In the genomic region with DNA sequence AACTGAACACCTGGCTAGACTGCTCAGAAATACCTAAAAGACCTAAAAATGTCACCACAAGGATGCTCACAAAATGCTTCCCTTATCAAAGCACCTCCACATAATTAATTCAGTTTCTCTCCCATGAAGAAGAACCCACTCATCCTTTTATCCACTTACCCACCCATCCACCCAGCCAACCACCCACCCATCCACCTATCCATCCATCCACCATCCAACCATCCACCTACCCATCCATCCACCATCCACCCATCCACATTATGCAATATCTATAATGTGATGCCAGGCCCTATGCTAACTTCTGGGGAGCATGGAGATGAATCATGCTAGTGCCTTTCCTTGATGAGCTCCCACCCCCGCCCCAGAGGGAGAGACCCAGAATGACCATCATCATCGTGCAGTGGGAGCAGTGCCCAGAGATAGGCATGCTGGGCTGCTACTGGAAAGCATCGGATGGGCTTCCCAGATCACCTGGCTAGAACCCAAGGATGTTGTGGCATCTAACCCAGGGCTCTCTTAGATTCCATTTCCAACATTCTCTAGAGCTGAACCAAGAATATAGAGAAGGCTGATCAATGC, we compare ENCODE assay signal across 24 cellular contexts.
A peak's percentile ranks its signal among the peaks of the same experiment; 100 is the strongest.
DNase-seq lines count a peak whose midpoint lies in the region; ATAC-seq, FAIRE-seq and TF ChIP-seq lines count a peak whose summit lies in the region.
"Had no signal": no experiment of that assay in that cellular context is flagged by ENCODE, and none has a peak within 500 bp of the region (broad histone marks: within the 10 kb centered on the region; RNA-seq: fewer than 3 reads in every experiment).

No MANE protein-coding gene starts in this region.

- H3K9me3 ChIP-seq in BLaER1 (no peaks in the 10 kb centered on the region), MG63 (no peaks in the 10 kb centered on the region)

- no peak for TF ChIP-seq CTCF in bronchial epithelial cell (IDR thresholded peaks at IDR 0.05; ENCODE audit: insufficient read depth, low read length, severe bottlenecking)
- no peak for TF ChIP-seq CTCF in nephron (IDR thresholded peaks at IDR 0.05; ENCODE audit: unreplicated experiment in 3 of 3)

- DNase-seq in MG63 = peak; percentile 16
- DNase-seq in bronchial epithelial cell (ENCODE audit: low read depth) = no peak
- no peak for DNase-seq in DMS153 (lab: John Stamatoyannopoulos, UW)
- no peak for DNase-seq in GF-D8 (lab: John Stamatoyannopoulos, UW)
- DNase-seq: 8988T; C1 segment of cervical spinal cord; Calu3; CD8-positive, alpha-beta T cell; GDM1; HCEC 1CT; MV-4-11; NCI-H1694 treated with DMSO at 0.1 percent for 48 hours; NCI-H2081 treated with DMSO at 0.1 percent for 48 hours; NCI-H510A; PC-9; SHP77 treated with DMSO at 0.1 percent for 48 hours had no signal

- peaks cover 26% of the 10 kb centered on the region for H3K36me3 Mint-ChIP-seq in nephron (ENCODE audit: low read depth)
- H3K36me3 Mint-ChIP-seq: CD8-positive, alpha-beta T cell had no signal

- H3K4me1 Mint-ChIP-seq in nephron = peaks cover 70% of the 10 kb centered on the region

- peak; percentile 50 for FAIRE-seq in bronchial epithelial cell (lab: Jason Lieb, UNC)
- FAIRE-seq: GM19239, HTR-8/SVneo had no signal

- H3K4me3 ChIP-seq in BLaER1 = no peak overlapping the region
- no peak overlapping the region for H3K4me3 ChIP-seq in MG63
- H3K4me3 ChIP-seq in bronchial epithelial cell (ENCODE audit: low read depth, low read length) = no peak overlapping the region
- H3K4me3 ChIP-seq: PC-9, SK-N-MC had no signal

- peak overlapping the region in 2 of 3 experiments; percentile 63 to 71 for H3K27ac Mint-ChIP-seq in nephron
- H3K27ac Mint-ChIP-seq: CD8-positive, alpha-beta T cell had no signal

- H3K4me1 ChIP-seq in BLaER1 = peaks cover 7% of the 10 kb centered on the region

- H3K9ac ChIP-seq in BLaER1 = no peak overlapping the region

- ATAC-seq in GM21423 (IDR thresholded peaks at IDR 0.05; ENCODE audit: unreplicated experiment) (no peak), HG03175 (IDR thresholded peaks at IDR 0.05; ENCODE audit: unreplicated experiment) (no peak)
- ATAC-seq: CD8-positive, alpha-beta T cell had no signal

- H4K20me1 ChIP-seq in BLaER1 = no peaks in the 10 kb centered on the region

- H3K27me3 ChIP-seq in BLaER1 = no peaks in the 10 kb centered on the region
- no peaks in the 10 kb centered on the region for H3K27me3 ChIP-seq in MG63
- H3K27me3 ChIP-seq in bronchial epithelial cell (ENCODE audit: control insufficient read depth, insufficient read depth, low read length) = no peaks in the 10 kb centered on the region

- no peaks in the 10 kb centered on the region for H3K9me3 Mint-ChIP-seq in nephron
- H3K9me3 Mint-ChIP-seq: CD8-positive, alpha-beta T cell had no signal

- no peak overlapping the region for H3K27ac ChIP-seq in BLaER1
- H3K27ac ChIP-seq: PC-9, RWPE1, SK-N-MC had no signal

- peak overlapping the region; percentile 23; the same call in 1 of the 2 replicates for H3K4me2 ChIP-seq in BLaER1
- H3K4me2 ChIP-seq: PC-9 had no signal

- H3K36me3 ChIP-seq in BLaER1 = peaks cover 43% of the 10 kb centered on the region
- no peaks in the 10 kb centered on the region for H3K36me3 ChIP-seq in MG63
- no peaks in the 10 kb centered on the region for H3K36me3 ChIP-seq in bronchial epithelial cell (ENCODE audit: control insufficient read depth, insufficient read depth, low read length)

- H3K27me3 Mint-ChIP-seq in nephron (ENCODE audit: low read depth) = no peaks in the 10 kb centered on the region

- no peak overlapping the region for H3K4me3 Mint-ChIP-seq in nephron
- H3K4me3 Mint-ChIP-seq: CD8-positive, alpha-beta T cell had no signal
